Comparison of ENCODE assay signal across 1 cellular context in the genomic region with DNA sequence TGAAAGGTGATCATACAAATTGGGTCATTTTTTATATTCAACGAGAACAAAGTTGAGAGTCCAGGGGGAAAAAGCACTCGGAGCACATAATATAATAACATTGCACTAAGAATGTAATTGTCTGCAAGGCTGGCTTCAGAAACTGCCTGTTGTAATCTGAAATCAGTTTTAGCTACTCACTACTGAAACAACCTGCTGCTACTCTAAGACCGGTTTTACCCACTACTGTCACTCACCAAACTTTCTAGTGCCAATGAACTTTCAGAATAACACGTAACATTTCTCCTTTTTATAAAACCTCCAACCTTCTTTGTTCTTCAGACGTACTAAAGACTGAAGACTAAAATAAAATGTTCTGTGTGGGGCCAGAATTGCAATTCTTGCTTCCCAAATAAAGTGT.
TF ChIP-seq lines count a peak whose summit lies in the region.

No MANE protein-coding gene starts in this region.

TF ChIP-seq in K562, 482 proteins besides CTCF, POLR2A, EP300 and RAD21:
- TF ChIP-seq, protein P1, sequence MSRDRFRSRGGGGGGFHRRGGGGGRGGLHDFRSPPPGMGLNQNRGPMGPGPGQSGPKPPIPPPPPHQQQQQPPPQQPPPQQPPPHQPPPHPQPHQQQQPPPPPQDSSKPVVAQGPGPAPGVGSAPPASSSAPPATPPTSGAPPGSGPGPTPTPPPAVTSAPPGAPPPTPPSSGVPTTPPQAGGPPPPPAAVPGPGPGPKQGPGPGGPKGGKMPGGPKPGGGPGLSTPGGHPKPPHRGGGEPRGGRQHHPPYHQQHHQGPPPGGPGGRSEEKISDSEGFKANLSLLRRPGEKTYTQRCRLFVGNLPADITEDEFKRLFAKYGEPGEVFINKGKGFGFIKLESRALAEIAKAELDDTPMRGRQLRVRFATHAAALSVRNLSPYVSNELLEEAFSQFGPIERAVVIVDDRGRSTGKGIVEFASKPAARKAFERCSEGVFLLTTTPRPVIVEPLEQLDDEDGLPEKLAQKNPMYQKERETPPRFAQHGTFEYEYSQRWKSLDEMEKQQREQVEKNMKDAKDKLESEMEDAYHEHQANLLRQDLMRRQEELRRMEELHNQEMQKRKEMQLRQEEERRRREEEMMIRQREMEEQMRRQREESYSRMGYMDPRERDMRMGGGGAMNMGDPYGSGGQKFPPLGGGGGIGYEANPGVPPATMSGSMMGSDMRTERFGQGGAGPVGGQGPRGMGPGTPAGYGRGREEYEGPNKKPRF (IDR thresholded peaks at IDR 0.05; ENCODE audit: low read depth, low read length): no peak
- no peak for TF ChIP-seq TARDBP (IDR thresholded peaks at IDR 0.05)
- TF ChIP-seq RNF2 (IDR thresholded peaks at IDR 0.05): no peak
- peak; percentile 44 for TF ChIP-seq NFE2 (IDR thresholded peaks at IDR 0.05; ENCODE audit: low read depth)
- no peak for TF ChIP-seq ZNF311 (CRISPR knock-in tag; IDR thresholded peaks at IDR 0.05)
